ENCODE assay signal across 8 cellular contexts in the genomic region with DNA sequence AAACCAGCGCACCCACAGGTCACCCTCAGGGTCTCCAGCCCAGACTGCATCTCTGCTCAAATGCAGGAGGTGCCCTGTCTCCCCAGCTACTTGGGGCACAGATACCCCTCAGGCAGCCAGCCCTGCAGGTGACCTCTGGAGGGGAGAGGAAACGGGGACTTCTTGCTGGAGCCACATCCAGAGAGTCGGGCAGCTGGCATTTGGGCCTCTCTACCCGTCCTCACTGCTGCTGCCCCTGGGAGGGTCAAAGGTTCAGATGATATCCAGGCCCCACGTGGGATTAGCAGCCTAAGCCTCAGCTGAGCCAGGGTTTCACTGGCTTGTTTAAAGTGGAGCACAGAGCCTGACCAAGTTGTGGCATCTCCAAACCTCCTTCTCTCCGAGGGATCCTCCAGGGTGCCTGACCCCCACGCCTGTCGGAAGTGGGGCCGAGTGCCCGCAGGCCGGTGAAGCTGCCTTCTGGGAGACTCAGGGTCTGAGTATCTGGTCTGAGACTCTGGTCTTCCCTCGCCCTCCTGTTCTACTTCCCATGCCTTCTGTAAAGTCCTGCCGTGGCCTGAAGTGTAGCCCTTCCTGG. TPM values are rescaled to one million over a fixed set of nuclear protein-coding genes. Genes with fewer than 3 reads are reported as not detected.
A peak's percentile ranks its signal among the peaks of the same experiment; 100 is the strongest.
DNase-seq lines count a peak whose midpoint lies in the region; ATAC-seq, FAIRE-seq and TF ChIP-seq lines count a peak whose summit lies in the region.

No MANE protein-coding gene starts in this region.

- CTCF ChIA-PET in A549 (lab: Yijun Ruan, JAX) = interaction anchor here (1.1 kb wide), 1 partner anchor 14 kb away, joined by 4 read pairs; no protein-coding TSS in a partner anchor

- TF ChIP-seq POLR2A in A549 (IDR thresholded peaks at IDR 0.05; ENCODE audit: low read length) = no peak

- TF ChIP-seq RAD21 in A549 (conservative IDR thresholded peaks at IDR 0.05 in 1 of 2, IDR thresholded peaks at IDR 0.05 in 1 of 2) = no peak

- DNase-seq in A549 (ENCODE audit: low read depth in 1 of 2, low spot score in 1 of 2) (no peak), HL-60 (ENCODE audit: low read depth in 1 of 2, low spot score in 1 of 2) (no peak), brain microvascular endothelial cell (no peak), NCI-H446 (lab: John Stamatoyannopoulos, UW) (no peak), NCI-H748 treated with DMSO at 0.1 percent for 48 hours (lab: John Stamatoyannopoulos, UW) (no peak), NCI-H2171 (lab: John Stamatoyannopoulos, UW) (no peak)

- H3K4me2 ChIP-seq in A549 = peak overlapping the region; percentile 90; the same call in 1 of the 3 replicates

- H3K9me3 ChIP-seq in A549 = no peaks in the 10 kb centered on the region
- H3K9me3 ChIP-seq in muscle layer of colon (ENCODE audit: low read length) = no peaks in the 10 kb centered on the region

- in situ Hi-C loops in brain microvascular endothelial cell (cut with HindIII; ENCODE audit: low pct_ligation_motif_present, low sequenced_read_pairs) = no loop called here

- H3K4me1 ChIP-seq in A549 (0 out of 3 replicates have a peak, but pooled peaks cover 6% of the 10 kb centered on the region), muscle layer of colon (ENCODE audit: insufficient read depth, low read length) (peaks cover 35% of the 10 kb centered on the region)

- TF ChIP-seq EP300 in A549 (IDR thresholded peaks at IDR 0.05) = no peak

- H3K27ac ChIP-seq in A549 (peak overlapping the region in 1 of 2 experiments; percentile 88; a peak in 3 of 6 replicates), HL-60 (replicated peaks) (peak overlapping the region; percentile 78), brain microvascular endothelial cell (peak overlapping the region; percentile 96), muscle layer of colon (ENCODE audit: low read depth, low read length) (peak overlapping the region; percentile 76)

- POLR2A ChIA-PET in A549 (lab: Yijun Ruan, JAX) = interaction anchor here (1.1 kb wide), 1 partner anchor 65 kb away, joined by 5 read pairs; no protein-coding TSS in a partner anchor

- ATAC-seq in A549 (no peak), GM18861 (IDR thresholded peaks at IDR 0.05; ENCODE audit: unreplicated experiment) (no peak)

- no peak overlapping the region for H3K4me3 ChIP-seq in A549
- H3K4me3 ChIP-seq in HL-60 (replicated peaks; ENCODE audit: insufficient read depth, low read length) = peak overlapping the region; percentile 62
- peak overlapping the region; percentile 96 for H3K4me3 ChIP-seq in brain microvascular endothelial cell (ENCODE audit: low read depth, low read length)
- peak overlapping the region; percentile 66 to 93 for H3K4me3 ChIP-seq in muscle layer of colon (ENCODE audit: low read depth in 1 of 2, low read length in 2 of 2)

- H3K9ac ChIP-seq in muscle layer of colon (ENCODE audit: low read length) = peak overlapping the region; percentile 39

- FAIRE-seq in A549 (lab: Jason Lieb, UNC) = no peak

- WGBS in A549 (ENCODE audit: missing lambda C conversion rate) = 81% methylated on average over 13 of the region's 13 CpGs

- no peaks in the 10 kb centered on the region for H3K36me3 ChIP-seq in brain microvascular endothelial cell (replicated peaks)
- no peaks in the 10 kb centered on the region for H3K36me3 ChIP-seq in muscle layer of colon (ENCODE audit: insufficient read depth, low read length)

- TF ChIP-seq CTCF in A549 (IDR thresholded peaks at IDR 0.05) (no peak), HL-60 (IDR thresholded peaks at IDR 0.05; ENCODE audit: insufficient read depth, low read length) (no peak), brain microvascular endothelial cell (IDR thresholded peaks at IDR 0.05; ENCODE audit: low read depth, low read length, missing control alignments) (no peak)

- H3K27me3 ChIP-seq in HL-60 (ENCODE audit: insufficient read depth, poor library complexity, severe bottlenecking) (no peaks in the 10 kb centered on the region), brain microvascular endothelial cell (replicated peaks) (no peaks in the 10 kb centered on the region), muscle layer of colon (ENCODE audit: control insufficient read depth in 1 of 2, insufficient read depth in 2 of 2, low read length in 2 of 2) (no peaks in the 10 kb centered on the region)

TF ChIP-seq in A549, 52 proteins besides CTCF, POLR2A, EP300 and RAD21:
- no peak for TF ChIP-seq SMC3 (IDR thresholded peaks at IDR 0.05)
- TF ChIP-seq, protein P1, sequence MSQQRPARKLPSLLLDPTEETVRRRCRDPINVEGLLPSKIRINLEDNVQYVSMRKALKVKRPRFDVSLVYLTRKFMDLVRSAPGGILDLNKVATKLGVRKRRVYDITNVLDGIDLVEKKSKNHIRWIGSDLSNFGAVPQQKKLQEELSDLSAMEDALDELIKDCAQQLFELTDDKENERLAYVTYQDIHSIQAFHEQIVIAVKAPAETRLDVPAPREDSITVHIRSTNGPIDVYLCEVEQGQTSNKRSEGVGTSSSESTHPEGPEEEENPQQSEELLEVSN (IDR thresholded peaks at IDR 0.05; ENCODE audit: borderline replicate concordance, low read depth) = no peak
- no peak for TF ChIP-seq JUNB (IDR thresholded peaks at IDR 0.05)
- no peak for TF ChIP-seq ZC3H11A (IDR thresholded peaks at IDR 0.05)
- TF ChIP-seq CHD2 (IDR thresholded peaks at IDR 0.05; ENCODE audit: low read length, partially characterized antibody) = no peak
- TF ChIP-seq, protein P2, sequence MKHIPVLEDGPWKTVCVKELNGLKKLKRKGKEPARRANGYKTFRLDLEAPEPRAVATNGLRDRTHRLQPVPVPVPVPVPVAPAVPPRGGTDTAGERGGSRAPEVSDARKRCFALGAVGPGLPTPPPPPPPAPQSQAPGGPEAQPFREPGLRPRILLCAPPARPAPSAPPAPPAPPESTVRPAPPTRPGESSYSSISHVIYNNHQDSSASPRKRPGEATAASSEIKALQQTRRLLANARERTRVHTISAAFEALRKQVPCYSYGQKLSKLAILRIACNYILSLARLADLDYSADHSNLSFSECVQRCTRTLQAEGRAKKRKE (CRISPR knock-in tag; IDR thresholded peaks at IDR 0.05; ENCODE audit: low read depth) = no peak
- TF ChIP-seq HEYL (CRISPR knock-in tag; IDR thresholded peaks at IDR 0.05) = no peak
- TF ChIP-seq TFCP2L1 (CRISPR knock-in tag; IDR thresholded peaks at IDR 0.05) = no peak
- TF ChIP-seq, protein P3, sequence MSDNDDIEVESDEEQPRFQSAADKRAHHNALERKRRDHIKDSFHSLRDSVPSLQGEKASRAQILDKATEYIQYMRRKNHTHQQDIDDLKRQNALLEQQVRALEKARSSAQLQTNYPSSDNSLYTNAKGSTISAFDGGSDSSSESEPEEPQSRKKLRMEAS (IDR thresholded peaks at IDR 0.05) = no peak
- TF ChIP-seq CHD4 (IDR thresholded peaks at IDR 0.05; ENCODE audit: borderline replicate concordance) = no peak
- no peak for TF ChIP-seq KDM1A (IDR thresholded peaks at IDR 0.05; ENCODE audit: low read depth)

RNA-seq across cellular contexts. Expression of a gene that starts 2.2 kb away (rescaled TPM):
- polyA plus RNA-seq in A549 (2011; rRNA removed) = 4.3 TPM in 2 replicates
- polyA plus RNA-seq in A549 (2012; cell fraction: cytosol; rRNA removed) = 5.9 and 7.2 TPM in 2 replicates
- 9.6 and 9.8 TPM in 2 replicates for polyA plus RNA-seq in A549 (2012; cell fraction: nucleus; rRNA removed)
- polyA plus RNA-seq in A549 (2017; fragmentation: RNase III; extraction: RNeasy Plus Mini Kit Qiagen cat#74134 plus additional on column Dnase treatment) = 6.6 to 7.6 TPM (median 6.7 TPM) in 3 replicates
- polyA minus RNA-seq in A549 (2011; rRNA and poly(A)+ RNA removed) = 3.5 and 3.9 TPM in 2 replicates

RNA-seq across cellular contexts. Expression of a gene that starts 48.8 kb away (rescaled TPM):
- polyA plus RNA-seq in A549 (2011; rRNA removed) = not detected in 2 replicates
- not detected in 2 replicates for polyA plus RNA-seq in A549 (2012; cell fraction: cytosol; rRNA removed)
- not detected in 2 replicates for polyA plus RNA-seq in A549 (2012; cell fraction: nucleus; rRNA removed)
- polyA plus RNA-seq in A549 (2017; fragmentation: RNase III; extraction: RNeasy Plus Mini Kit Qiagen cat#74134 plus additional on column Dnase treatment) = not detected in 3 replicates
- polyA minus RNA-seq in A549 (2011; rRNA and poly(A)+ RNA removed) = not detected in 2 replicates
